In genomic region chr17:3556905-3557767, GRCh38 we compare ENCODE assay signal across 11 cellular contexts. TPM values are rescaled to one million over a fixed set of nuclear protein-coding genes. Genes with fewer than 3 reads are reported as not detected.
A peak's percentile ranks its signal among the peaks of the same experiment; 100 is the strongest.
DNase-seq lines count a peak whose midpoint lies in the region; ATAC-seq, FAIRE-seq and TF ChIP-seq lines count a peak whose summit lies in the region.
"Had no signal": no experiment of that assay in that cellular context is flagged by ENCODE, and none has a peak within 500 bp of the region (broad histone marks: within the 10 kb centered on the region; RNA-seq: fewer than 3 reads in every experiment).

No MANE protein-coding gene starts in this region.

- no peak overlapping the region for H3K9ac ChIP-seq in endodermal cell (ENCODE audit: extremely low read depth, low read length, poor library complexity, severe bottlenecking)
- H3K9ac ChIP-seq: KMS-11, SK-N-SH had no signal

- H3K9me3 Mint-ChIP-seq in endodermal cell: no peaks in the 10 kb centered on the region

- H3K9me3 ChIP-seq in endodermal cell (ENCODE audit: control insufficient read depth, low read length): no peaks in the 10 kb centered on the region
- no peaks in the 10 kb centered on the region for H3K9me3 ChIP-seq in small intestine (ENCODE audit: control insufficient read depth, low read depth)
- H3K9me3 ChIP-seq: SK-N-SH had no signal

- H3K4me1 Mint-ChIP-seq in endodermal cell: peaks cover 8% of the 10 kb centered on the region

- no peak overlapping the region for H3K27ac Mint-ChIP-seq in endodermal cell

- H3K36me3 ChIP-seq in endodermal cell (ENCODE audit: control insufficient read depth, insufficient read depth, low read length) (no peaks in the 10 kb centered on the region), small intestine (ENCODE audit: control insufficient read depth in 2 of 2, insufficient read depth in 2 of 2, low read length in 2 of 2) (no peaks in the 10 kb centered on the region)

- H3K4me3 ChIP-seq in endodermal cell (ENCODE audit: low read length) (no peak overlapping the region), small intestine (ENCODE audit: low read depth in 1 of 2, low read length in 2 of 2) (peak overlapping the region in 1 of 2 donors; percentile 18)

- no peaks in the 10 kb centered on the region for H3K36me3 Mint-ChIP-seq in endodermal cell (ENCODE audit: low read depth)

- H3K27ac ChIP-seq in endodermal cell (ENCODE audit: low read depth, low read length): no peak overlapping the region
- H3K27ac ChIP-seq in small intestine (ENCODE audit: low read depth in 1 of 2, low read length in 1 of 2): peak overlapping the region; percentile 48 to 73

- no peak for FAIRE-seq in small intestine (lab: Jason Lieb, UNC)
- FAIRE-seq: kidney had no signal

- peak; percentile 57 for DNase-seq in endodermal cell
- peak; percentile 81 for DNase-seq in small intestine
- no peak for DNase-seq in NCI-H2171 (lab: John Stamatoyannopoulos, UW)
- DNase-seq in NCI-H226: no peak
- DNase-seq: NCI-H446 treated with DMSO at 0.1 percent for 48 hours, SK-N-SH had no signal

- 88 to 90% methylated on average over 13 to 16 of the region's 16 CpGs for WGBS in endodermal cell (ENCODE audit: insufficient coverage in 1 of 2, insufficient read length in 1 of 2), 2 experiments
- WGBS in small intestine, 3 donors: 15 to 58% (median 41%) methylated on average over 16 of the region's 16 CpGs

- no peak overlapping the region for H3K4me3 Mint-ChIP-seq in endodermal cell

- no peaks in the 10 kb centered on the region for H3K27me3 ChIP-seq in endodermal cell (ENCODE audit: control insufficient read depth, insufficient read depth, low read length, poor library complexity, severe bottlenecking)
- H3K27me3 ChIP-seq in small intestine (ENCODE audit: control insufficient read depth in 2 of 2, insufficient read depth in 2 of 2, low read length in 2 of 2): no peaks in the 10 kb centered on the region

- H3K4me1 ChIP-seq in endodermal cell (ENCODE audit: control insufficient read depth, insufficient read depth, low read length): no peaks in the 10 kb centered on the region
- H3K4me1 ChIP-seq in small intestine (ENCODE audit: control insufficient read depth in 2 of 2, insufficient read depth in 1 of 2, low read depth in 1 of 2, low read length in 1 of 2): peaks cover 0 to 2% of the 10 kb centered on the region in 2 donors

- H3K27me3 Mint-ChIP-seq in endodermal cell (ENCODE audit: insufficient read depth): peaks cover 2% of the 10 kb centered on the region

- peak; percentile 2 for ATAC-seq in GM19025 (IDR thresholded peaks at IDR 0.05; ENCODE audit: low read depth, unreplicated experiment)
- peak; percentile 4 for ATAC-seq in HG03432 (IDR thresholded peaks at IDR 0.05; ENCODE audit: unreplicated experiment)
- ATAC-seq in GM21423 (IDR thresholded peaks at IDR 0.05; ENCODE audit: unreplicated experiment): no peak

- TF ChIP-seq CTCF in endodermal cell (conservative IDR thresholded peaks at IDR 0.05): no peak

RNA-seq across cellular contexts. Expression of gene TRPV3, which starts 0.5 kb away (rescaled TPM):
- total RNA-seq in endodermal cell: 10 to 100 TPM in 1 of 2 donors, 1 to 10 TPM in 1; 6.2 to 11.3 TPM
- 3.8 TPM for polyA plus RNA-seq in endodermal cell (2013, experiment 1 of 2)
- polyA plus RNA-seq in endodermal cell (2013, experiment 2 of 2): 3.8 TPM
- polyA plus RNA-seq in small intestine: 1 to 10 TPM; 1.1 to 9.4 (median 5.4) TPM

RNA-seq across cellular contexts. Expression of gene TRPV1, which starts 52.1 kb away (rescaled TPM):
- 1 to 10 TPM; 8.0 to 9.2 TPM for total RNA-seq in endodermal cell
- polyA plus RNA-seq in endodermal cell (2013, experiment 1 of 2): 5.1 TPM
- 4.4 TPM for polyA plus RNA-seq in endodermal cell (2013, experiment 2 of 2)
- polyA plus RNA-seq in small intestine: 10 to 100 TPM in 2 of 3 donors, 1 to 10 TPM in 1; 4.4 to 20.8 (median 11.3) TPM

Comparison
In these comparisons a context has a peak if more than half of its experiments do, and no peak if none do; other contexts are left out.
1. DNase-seq: peak in endodermal cell (single experiment) and small intestine (single experiment); none in NCI-H2171 (single experiment) and NCI-H226 (single experiment).